1 cellular context compared by ENCODE assay signal in the genomic region with DNA sequence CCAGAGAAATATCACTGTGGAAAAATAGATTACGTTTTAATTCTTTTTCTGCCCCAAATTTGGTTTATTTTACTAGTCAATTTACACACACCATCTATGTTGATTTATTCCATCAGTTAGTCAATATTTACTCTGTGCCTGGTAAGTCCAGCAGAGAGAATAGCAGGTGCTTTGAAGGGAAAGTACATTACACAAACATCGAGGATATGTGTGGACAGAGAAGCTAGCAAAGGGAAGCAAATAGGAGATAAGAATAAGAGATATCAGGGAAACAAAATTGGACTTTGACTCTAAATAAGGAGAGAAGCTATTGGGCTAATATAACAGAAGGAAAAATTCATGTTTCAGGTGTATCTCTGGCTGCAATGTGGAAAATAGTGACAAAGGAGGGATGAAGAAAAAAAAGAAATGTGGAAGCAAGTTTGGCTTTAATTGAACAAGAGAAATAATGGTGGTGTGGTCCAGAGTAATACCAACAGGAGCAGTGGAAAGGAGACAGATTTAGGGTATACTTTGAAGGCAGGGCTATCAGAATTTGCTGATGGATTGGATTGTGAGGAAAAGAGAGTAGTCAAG.
TF ChIP-seq lines count a peak whose summit lies in the region.

No MANE protein-coding gene starts in this region.

TF ChIP-seq in HepG2, 621 proteins besides CTCF, POLR2A, EP300 and RAD21 (continued from another document and continues in another):
- TF ChIP-seq, protein P1, sequence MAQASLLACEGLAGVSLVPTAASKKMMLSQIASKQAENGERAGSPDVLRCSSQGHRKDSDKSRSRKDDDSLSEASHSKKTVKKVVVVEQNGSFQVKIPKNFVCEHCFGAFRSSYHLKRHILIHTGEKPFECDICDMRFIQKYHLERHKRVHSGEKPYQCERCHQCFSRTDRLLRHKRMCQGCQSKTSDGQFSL (CRISPR knock-in tag; IDR thresholded peaks at IDR 0.05), result no peak
- TF ChIP-seq, protein P2, sequence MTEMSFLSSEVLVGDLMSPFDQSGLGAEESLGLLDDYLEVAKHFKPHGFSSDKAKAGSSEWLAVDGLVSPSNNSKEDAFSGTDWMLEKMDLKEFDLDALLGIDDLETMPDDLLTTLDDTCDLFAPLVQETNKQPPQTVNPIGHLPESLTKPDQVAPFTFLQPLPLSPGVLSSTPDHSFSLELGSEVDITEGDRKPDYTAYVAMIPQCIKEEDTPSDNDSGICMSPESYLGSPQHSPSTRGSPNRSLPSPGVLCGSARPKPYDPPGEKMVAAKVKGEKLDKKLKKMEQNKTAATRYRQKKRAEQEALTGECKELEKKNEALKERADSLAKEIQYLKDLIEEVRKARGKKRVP (CRISPR knock-in tag; IDR thresholded peaks at IDR 0.05), result peak in 1 of 2 experiments; percentile 77; a peak in 2 of 4 replicates
- TF ChIP-seq, protein P3, sequence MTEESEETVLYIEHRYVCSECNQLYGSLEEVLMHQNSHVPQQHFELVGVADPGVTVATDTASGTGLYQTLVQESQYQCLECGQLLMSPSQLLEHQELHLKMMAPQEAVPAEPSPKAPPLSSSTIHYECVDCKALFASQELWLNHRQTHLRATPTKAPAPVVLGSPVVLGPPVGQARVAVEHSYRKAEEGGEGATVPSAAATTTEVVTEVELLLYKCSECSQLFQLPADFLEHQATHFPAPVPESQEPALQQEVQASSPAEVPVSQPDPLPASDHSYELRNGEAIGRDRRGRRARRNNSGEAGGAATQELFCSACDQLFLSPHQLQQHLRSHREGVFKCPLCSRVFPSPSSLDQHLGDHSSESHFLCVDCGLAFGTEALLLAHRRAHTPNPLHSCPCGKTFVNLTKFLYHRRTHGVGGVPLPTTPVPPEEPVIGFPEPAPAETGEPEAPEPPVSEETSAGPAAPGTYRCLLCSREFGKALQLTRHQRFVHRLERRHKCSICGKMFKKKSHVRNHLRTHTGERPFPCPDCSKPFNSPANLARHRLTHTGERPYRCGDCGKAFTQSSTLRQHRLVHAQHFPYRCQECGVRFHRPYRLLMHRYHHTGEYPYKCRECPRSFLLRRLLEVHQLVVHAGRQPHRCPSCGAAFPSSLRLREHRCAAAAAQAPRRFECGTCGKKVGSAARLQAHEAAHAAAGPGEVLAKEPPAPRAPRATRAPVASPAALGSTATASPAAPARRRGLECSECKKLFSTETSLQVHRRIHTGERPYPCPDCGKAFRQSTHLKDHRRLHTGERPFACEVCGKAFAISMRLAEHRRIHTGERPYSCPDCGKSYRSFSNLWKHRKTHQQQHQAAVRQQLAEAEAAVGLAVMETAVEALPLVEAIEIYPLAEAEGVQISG (CRISPR knock-in tag; IDR thresholded peaks at IDR 0.05), result no peak
- TF ChIP-seq ZNF878 (CRISPR knock-in tag; IDR thresholded peaks at IDR 0.05) (peak; percentile 39; the same call in 1 of the 2 replicates), TBL1XR1 (IDR thresholded peaks at IDR 0.05; ENCODE audit: borderline replicate concordance, low read length, partially characterized antibody) (peak; percentile 88), NR1H2 (CRISPR knock-in tag; IDR thresholded peaks at IDR 0.05; ENCODE audit: borderline replicate concordance, low read depth) (no peak), RCOR2 (CRISPR knock-in tag; IDR thresholded peaks at IDR 0.05) (peak; percentile 92), FOXA1 (IDR thresholded peaks at IDR 0.05) (peak; percentile 100), FOXA1 (CRISPR knock-in tag; IDR thresholded peaks at IDR 0.05) (peak; percentile 99), ZNF672 (CRISPR knock-in tag; IDR thresholded peaks at IDR 0.05) (no peak), SNAPC2 (CRISPR knock-in tag; IDR thresholded peaks at IDR 0.05) (no peak), ZNF496 (CRISPR knock-in tag; IDR thresholded peaks at IDR 0.05; ENCODE audit: insufficient replicate concordance) (no peak), KMT2B (CRISPR knock-in tag; IDR thresholded peaks at IDR 0.05) (peak; percentile 31; the same call in 1 of the 2 replicates), RBM39 (IDR thresholded peaks at IDR 0.05; ENCODE audit: low read depth, low read length, poor library complexity, severe bottlenecking) (no peak), NONO (IDR thresholded peaks at IDR 0.05) (no peak), NONO (CRISPR knock-in tag; conservative IDR thresholded peaks at IDR 0.05) (peak; percentile 66), KLF13 (CRISPR knock-in tag; IDR thresholded peaks at IDR 0.05) (no peak), NFE2 (CRISPR knock-in tag; IDR thresholded peaks at IDR 0.05) (no peak), TEAD3 (CRISPR knock-in tag; optimal IDR thresholded peaks at IDR 0.05; ENCODE audit: borderline replicate concordance) (peak; percentile 86), KDM5B (CRISPR knock-in tag; IDR thresholded peaks at IDR 0.05; ENCODE audit: borderline replicate concordance) (no peak), ZSCAN29 (CRISPR knock-in tag; conservative IDR thresholded peaks at IDR 0.05) (no peak), NR2F1 (CRISPR knock-in tag; IDR thresholded peaks at IDR 0.05) (peak in 1 of 2 experiments; percentile 33; a peak in 2 of 4 replicates), RXRB (CRISPR knock-in tag; IDR thresholded peaks at IDR 0.05; ENCODE audit: borderline replicate concordance) (peak; percentile 87), PITX1 (CRISPR knock-in tag; IDR thresholded peaks at IDR 0.05) (peak; percentile 83), CEBPB (IDR thresholded peaks at IDR 0.05; ENCODE audit: borderline replicate concordance, low read depth, low read length) (peak; percentile 76), SMAD3 (CRISPR knock-in tag; IDR thresholded peaks at IDR 0.05) (peak; percentile 95), TCF7L2 (IDR thresholded peaks at IDR 0.05; ENCODE audit: low read depth, low read length) (peak; percentile 89), ZNF615 (CRISPR knock-in tag; IDR thresholded peaks at IDR 0.05; ENCODE audit: borderline replicate concordance) (no peak), ZNF317 (CRISPR knock-in tag; IDR thresholded peaks at IDR 0.05) (0 out of 2 replicates have a peak, but pooled peaks have one; percentile 54)
- TF ChIP-seq, protein P4, sequence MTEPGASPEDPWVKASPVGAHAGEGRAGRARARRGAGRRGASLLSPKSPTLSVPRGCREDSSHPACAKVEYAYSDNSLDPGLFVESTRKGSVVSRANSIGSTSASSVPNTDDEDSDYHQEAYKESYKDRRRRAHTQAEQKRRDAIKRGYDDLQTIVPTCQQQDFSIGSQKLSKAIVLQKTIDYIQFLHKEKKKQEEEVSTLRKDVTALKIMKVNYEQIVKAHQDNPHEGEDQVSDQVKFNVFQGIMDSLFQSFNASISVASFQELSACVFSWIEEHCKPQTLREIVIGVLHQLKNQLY (CRISPR knock-in tag; IDR thresholded peaks at IDR 0.05), result peak; percentile 84
- TF ChIP-seq, protein P5, sequence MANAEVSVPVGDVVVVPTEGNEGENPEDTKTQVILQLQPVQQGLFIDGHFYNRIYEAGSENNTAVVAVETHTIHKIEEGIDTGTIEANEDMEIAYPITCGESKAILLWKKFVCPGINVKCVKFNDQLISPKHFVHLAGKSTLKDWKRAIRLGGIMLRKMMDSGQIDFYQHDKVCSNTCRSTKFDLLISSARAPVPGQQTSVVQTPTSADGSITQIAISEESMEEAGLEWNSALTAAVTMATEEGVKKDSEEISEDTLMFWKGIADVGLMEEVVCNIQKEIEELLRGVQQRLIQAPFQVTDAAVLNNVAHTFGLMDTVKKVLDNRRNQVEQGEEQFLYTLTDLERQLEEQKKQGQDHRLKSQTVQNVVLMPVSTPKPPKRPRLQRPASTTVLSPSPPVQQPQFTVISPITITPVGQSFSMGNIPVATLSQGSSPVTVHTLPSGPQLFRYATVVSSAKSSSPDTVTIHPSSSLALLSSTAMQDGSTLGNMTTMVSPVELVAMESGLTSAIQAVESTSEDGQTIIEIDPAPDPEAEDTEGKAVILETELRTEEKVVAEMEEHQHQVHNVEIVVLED (CRISPR knock-in tag; IDR thresholded peaks at IDR 0.05; ENCODE audit: borderline replicate concordance), result no peak; the same call in 1 of the 2 replicates
- TF ChIP-seq, protein P6, sequence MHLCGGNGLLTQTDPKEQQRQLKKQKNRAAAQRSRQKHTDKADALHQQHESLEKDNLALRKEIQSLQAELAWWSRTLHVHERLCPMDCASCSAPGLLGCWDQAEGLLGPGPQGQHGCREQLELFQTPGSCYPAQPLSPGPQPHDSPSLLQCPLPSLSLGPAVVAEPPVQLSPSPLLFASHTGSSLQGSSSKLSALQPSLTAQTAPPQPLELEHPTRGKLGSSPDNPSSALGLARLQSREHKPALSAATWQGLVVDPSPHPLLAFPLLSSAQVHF (CRISPR knock-in tag; IDR thresholded peaks at IDR 0.05), result no peak
- TF ChIP-seq, protein P7, sequence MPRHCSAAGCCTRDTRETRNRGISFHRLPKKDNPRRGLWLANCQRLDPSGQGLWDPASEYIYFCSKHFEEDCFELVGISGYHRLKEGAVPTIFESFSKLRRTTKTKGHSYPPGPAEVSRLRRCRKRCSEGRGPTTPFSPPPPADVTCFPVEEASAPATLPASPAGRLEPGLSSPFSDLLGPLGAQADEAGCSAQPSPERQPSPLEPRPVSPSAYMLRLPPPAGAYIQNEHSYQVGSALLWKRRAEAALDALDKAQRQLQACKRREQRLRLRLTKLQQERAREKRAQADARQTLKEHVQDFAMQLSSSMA (CRISPR knock-in tag; IDR thresholded peaks at IDR 0.05), result no peak
- TF ChIP-seq, protein P8, sequence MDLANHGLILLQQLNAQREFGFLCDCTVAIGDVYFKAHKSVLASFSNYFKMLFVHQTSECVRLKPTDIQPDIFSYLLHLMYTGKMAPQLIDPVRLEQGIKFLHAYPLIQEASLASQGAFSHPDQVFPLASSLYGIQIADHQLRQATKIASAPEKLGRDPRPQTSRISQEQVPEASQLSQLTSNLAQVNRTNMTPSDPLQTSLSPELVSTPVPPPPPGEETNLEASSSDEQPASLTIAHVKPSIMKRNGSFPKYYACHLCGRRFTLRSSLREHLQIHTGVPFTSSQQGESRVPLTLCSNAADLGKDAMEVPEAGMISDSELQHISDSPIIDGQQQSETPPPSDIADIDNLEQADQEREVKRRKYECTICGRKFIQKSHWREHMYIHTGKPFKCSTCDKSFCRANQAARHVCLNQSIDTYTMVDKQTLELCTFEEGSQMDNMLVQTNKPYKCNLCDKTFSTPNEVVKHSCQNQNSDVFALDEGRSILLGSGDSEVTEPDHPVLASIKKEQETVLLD (CRISPR knock-in tag; IDR thresholded peaks at IDR 0.05; ENCODE audit: low read depth), result no peak
- TF ChIP-seq, protein P9, sequence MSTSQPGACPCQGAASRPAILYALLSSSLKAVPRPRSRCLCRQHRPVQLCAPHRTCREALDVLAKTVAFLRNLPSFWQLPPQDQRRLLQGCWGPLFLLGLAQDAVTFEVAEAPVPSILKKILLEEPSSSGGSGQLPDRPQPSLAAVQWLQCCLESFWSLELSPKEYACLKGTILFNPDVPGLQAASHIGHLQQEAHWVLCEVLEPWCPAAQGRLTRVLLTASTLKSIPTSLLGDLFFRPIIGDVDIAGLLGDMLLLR (CRISPR knock-in tag; IDR thresholded peaks at IDR 0.05), result no peak
- TF ChIP-seq, protein P10, sequence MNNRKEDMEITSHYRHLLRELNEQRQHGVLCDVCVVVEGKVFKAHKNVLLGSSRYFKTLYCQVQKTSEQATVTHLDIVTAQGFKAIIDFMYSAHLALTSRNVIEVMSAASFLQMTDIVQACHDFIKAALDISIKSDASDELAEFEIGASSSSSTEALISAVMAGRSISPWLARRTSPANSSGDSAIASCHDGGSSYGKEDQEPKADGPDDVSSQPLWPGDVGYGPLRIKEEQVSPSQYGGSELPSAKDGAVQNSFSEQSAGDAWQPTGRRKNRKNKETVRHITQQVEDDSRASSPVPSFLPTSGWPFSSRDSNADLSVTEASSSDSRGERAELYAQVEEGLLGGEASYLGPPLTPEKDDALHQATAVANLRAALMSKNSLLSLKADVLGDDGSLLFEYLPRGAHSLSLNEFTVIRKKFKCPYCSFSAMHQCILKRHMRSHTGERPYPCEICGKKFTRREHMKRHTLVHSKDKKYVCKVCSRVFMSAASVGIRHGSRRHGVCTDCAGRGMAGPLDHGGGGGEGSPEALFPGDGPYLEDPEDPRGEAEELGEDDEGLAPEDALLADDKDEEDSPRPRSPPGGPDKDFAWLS (CRISPR knock-in tag; IDR thresholded peaks at IDR 0.05; ENCODE audit: borderline replicate concordance), result no peak
- TF ChIP-seq, protein P11, sequence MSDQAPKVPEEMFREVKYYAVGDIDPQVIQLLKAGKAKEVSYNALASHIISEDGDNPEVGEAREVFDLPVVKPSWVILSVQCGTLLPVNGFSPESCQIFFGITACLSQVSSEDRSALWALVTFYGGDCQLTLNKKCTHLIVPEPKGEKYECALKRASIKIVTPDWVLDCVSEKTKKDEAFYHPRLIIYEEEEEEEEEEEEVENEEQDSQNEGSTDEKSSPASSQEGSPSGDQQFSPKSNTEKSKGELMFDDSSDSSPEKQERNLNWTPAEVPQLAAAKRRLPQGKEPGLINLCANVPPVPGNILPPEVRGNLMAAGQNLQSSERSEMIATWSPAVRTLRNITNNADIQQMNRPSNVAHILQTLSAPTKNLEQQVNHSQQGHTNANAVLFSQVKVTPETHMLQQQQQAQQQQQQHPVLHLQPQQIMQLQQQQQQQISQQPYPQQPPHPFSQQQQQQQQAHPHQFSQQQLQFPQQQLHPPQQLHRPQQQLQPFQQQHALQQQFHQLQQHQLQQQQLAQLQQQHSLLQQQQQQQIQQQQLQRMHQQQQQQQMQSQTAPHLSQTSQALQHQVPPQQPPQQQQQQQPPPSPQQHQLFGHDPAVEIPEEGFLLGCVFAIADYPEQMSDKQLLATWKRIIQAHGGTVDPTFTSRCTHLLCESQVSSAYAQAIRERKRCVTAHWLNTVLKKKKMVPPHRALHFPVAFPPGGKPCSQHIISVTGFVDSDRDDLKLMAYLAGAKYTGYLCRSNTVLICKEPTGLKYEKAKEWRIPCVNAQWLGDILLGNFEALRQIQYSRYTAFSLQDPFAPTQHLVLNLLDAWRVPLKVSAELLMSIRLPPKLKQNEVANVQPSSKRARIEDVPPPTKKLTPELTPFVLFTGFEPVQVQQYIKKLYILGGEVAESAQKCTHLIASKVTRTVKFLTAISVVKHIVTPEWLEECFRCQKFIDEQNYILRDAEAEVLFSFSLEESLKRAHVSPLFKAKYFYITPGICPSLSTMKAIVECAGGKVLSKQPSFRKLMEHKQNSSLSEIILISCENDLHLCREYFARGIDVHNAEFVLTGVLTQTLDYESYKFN (CRISPR knock-in tag; conservative IDR thresholded peaks at IDR 0.05), result peak; percentile 99
- TF ChIP-seq, protein P12, sequence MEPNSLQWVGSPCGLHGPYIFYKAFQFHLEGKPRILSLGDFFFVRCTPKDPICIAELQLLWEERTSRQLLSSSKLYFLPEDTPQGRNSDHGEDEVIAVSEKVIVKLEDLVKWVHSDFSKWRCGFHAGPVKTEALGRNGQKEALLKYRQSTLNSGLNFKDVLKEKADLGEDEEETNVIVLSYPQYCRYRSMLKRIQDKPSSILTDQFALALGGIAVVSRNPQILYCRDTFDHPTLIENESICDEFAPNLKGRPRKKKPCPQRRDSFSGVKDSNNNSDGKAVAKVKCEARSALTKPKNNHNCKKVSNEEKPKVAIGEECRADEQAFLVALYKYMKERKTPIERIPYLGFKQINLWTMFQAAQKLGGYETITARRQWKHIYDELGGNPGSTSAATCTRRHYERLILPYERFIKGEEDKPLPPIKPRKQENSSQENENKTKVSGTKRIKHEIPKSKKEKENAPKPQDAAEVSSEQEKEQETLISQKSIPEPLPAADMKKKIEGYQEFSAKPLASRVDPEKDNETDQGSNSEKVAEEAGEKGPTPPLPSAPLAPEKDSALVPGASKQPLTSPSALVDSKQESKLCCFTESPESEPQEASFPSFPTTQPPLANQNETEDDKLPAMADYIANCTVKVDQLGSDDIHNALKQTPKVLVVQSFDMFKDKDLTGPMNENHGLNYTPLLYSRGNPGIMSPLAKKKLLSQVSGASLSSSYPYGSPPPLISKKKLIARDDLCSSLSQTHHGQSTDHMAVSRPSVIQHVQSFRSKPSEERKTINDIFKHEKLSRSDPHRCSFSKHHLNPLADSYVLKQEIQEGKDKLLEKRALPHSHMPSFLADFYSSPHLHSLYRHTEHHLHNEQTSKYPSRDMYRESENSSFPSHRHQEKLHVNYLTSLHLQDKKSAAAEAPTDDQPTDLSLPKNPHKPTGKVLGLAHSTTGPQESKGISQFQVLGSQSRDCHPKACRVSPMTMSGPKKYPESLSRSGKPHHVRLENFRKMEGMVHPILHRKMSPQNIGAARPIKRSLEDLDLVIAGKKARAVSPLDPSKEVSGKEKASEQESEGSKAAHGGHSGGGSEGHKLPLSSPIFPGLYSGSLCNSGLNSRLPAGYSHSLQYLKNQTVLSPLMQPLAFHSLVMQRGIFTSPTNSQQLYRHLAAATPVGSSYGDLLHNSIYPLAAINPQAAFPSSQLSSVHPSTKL (CRISPR knock-in tag; IDR thresholded peaks at IDR 0.05), result peak; percentile 100
